Comparison of ENCODE assay signal across 33 cellular contexts in genomic region chr2:175403599-175404221, GRCh38.
"Had no signal": no experiment of that assay in that cellular context is flagged by ENCODE, and none has a peak within 500 bp of the region (broad histone marks: within the 10 kb centered on the region; RNA-seq: fewer than 3 reads in every experiment).

No MANE protein-coding gene starts in this region.

- H3K27me3 ChIP-seq: adrenal gland, ascending aorta, body of pancreas, brain microvascular endothelial cell, breast epithelium, cardiac muscle cell had no signal

- ATAC-seq: activated naive CD4-positive, alpha-beta T cell treated with anti-CD3 and anti-CD28 coated beads, Interleukin-2, amount 50 U/mL, for 72 hours; activated naive CD8-positive, alpha-beta T cell treated with anti-CD3 and anti-CD28 coated beads, Interleukin-2, amount 50 U/mL, for 24 hours; activated T-cell treated with anti-CD3 and anti-CD28 coated beads, Interleukin-2, amount 50 U/mL, for 4 hours; activated T-cell treated with anti-CD3 and anti-CD28 coated beads, Interleukin-2, amount 50 U/mL, for 72 hours; activated T-helper 17 cell treated with anti-CD3 and anti-CD28 coated beads, Interleukin-2, amount 50 U/mL, for 72 hours; body of pancreas had no signal

- H3K36me3 ChIP-seq: adrenal gland, ascending aorta, brain microvascular endothelial cell, breast epithelium, cardiac muscle cell had no signal

- DNase-seq: activated effector memory CD4-positive, alpha-beta T cell treated with anti-CD3 and anti-CD28 coated beads, Interleukin-2, amount 50 U/mL, for 16 hours; activated effector memory CD4-positive, alpha-beta T cell treated with Interleukin-2 at 50 U/mL for 16 hours; activated gamma-delta T cell; activated gamma-delta T cell treated with Interleukin-2 at 50 U/mL for 16 hours; activated naive CD4-positive, alpha-beta T cell; activated naive CD4-positive, alpha-beta T cell treated with anti-CD3 and anti-CD28 coated beads for 36 hours; activated naive CD4-positive, alpha-beta T cell treated with anti-CD3 and anti-CD28 coated beads, Interleukin-2, amount 10 ng/mL, durations not matched to agents 7 days and 5 days; activated naive CD4-positive, alpha-beta T cell treated with anti-CD3 and anti-CD28 coated beads, Interleukin-2, amount 50 U/mL, for 16 hours; activated naive CD4-positive, alpha-beta T cell treated with Interleukin-2 at 50 U/mL for 16 hours; activated naive CD8-positive, alpha-beta T cell treated with anti-CD3 and anti-CD28 coated beads for 36 hours; activated naive CD8-positive, alpha-beta T cell treated with anti-CD3 and anti-CD28 coated beads, Interleukin-2, amount 10 ng/mL, durations not matched to agents 7 days and 5 days; activated naive CD8-positive, alpha-beta T cell treated with anti-CD3 and anti-CD28 coated beads, Interleukin-2, amount 50 U/mL, for 24 hours; activated T-cell treated with anti-CD3 and anti-CD28 coated beads, Interleukin-2, amount 50 U/mL, for 24 hours; activated T-cell treated with anti-CD3 and anti-CD28 coated beads, Interleukin-2, amount 50 U/mL, for 4 hours; activated T-cell treated with anti-CD3 and anti-CD28 coated beads, Interleukin-2, amount 50 U/mL, for 48 hours; activated T-cell treated with anti-CD3 and anti-CD28 coated beads, Interleukin-2, amount 50 U/mL, for 72 hours; adrenal gland; amniotic stem cell; amygdala; anterior cingulate cortex; aorta; body of pancreas; brain microvascular endothelial cell; caudate nucleus; central memory CD4-positive, alpha-beta T cell; cerebellar nuclear complex had no signal

- FAIRE-seq: astrocyte, bronchial epithelial cell had no signal

- H3K27ac ChIP-seq: adrenal gland, ascending aorta, body of pancreas, brain microvascular endothelial cell, breast epithelium, cardiac muscle cell had no signal

- H3K4me1 ChIP-seq: adrenal gland, ascending aorta, body of pancreas, breast epithelium had no signal

- H3K9me3 ChIP-seq: adrenal gland, ascending aorta, body of pancreas, breast epithelium had no signal

- H3K4me3 ChIP-seq: adrenal gland, ascending aorta, body of pancreas, breast epithelium, cardiac muscle cell had no signal
